Comparison of ENCODE assay signal across 2 cellular contexts in genomic region chr19:17118957-17119356, GRCh38.
A peak's percentile ranks its signal among the peaks of the same experiment; 100 is the strongest.
TF ChIP-seq lines count a peak whose summit lies in the region.

No MANE protein-coding gene starts in this region.

TF ChIP-seq in A549, 52 proteins besides CTCF, POLR2A, EP300 and RAD21:
- TF ChIP-seq MYC (IDR thresholded peaks at IDR 0.05; ENCODE audit: borderline replicate concordance, low read length), result no peak
- TF ChIP-seq FOSB (CRISPR knock-in tag; IDR thresholded peaks at IDR 0.05), result no peak
- TF ChIP-seq JUNB (IDR thresholded peaks at IDR 0.05), result no peak
- no peak for TF ChIP-seq CBX8 (IDR thresholded peaks at IDR 0.05)
- no peak for TF ChIP-seq ZNF302 (CRISPR knock-in tag; IDR thresholded peaks at IDR 0.05)
- TF ChIP-seq FOSL2 (IDR thresholded peaks at IDR 0.05), result no peak
- no peak for TF ChIP-seq FOSL2 (CRISPR knock-in tag; IDR thresholded peaks at IDR 0.05)
- peak; percentile 44 for TF ChIP-seq ZFP36 (IDR thresholded peaks at IDR 0.05; ENCODE audit: borderline replicate concordance, partially characterized antibody)
- TF ChIP-seq GATA3 (IDR thresholded peaks at IDR 0.05; ENCODE audit: borderline replicate concordance), result no peak

TF ChIP-seq in GM12878, 131 proteins besides CTCF, POLR2A, EP300 and RAD21:
- TF ChIP-seq SMARCA5 (IDR thresholded peaks at IDR 0.05) (peak; percentile 92), ZNF592 (IDR thresholded peaks at IDR 0.05) (no peak), SPI1 (IDR thresholded peaks at IDR 0.05; ENCODE audit: borderline replicate concordance, insufficient read depth, low read depth, low read length) (no peak), CUX1 (IDR thresholded peaks at IDR 0.05; ENCODE audit: insufficient replicate concordance, low read depth, low read length) (no peak)
TF ChIP-seq in GM12878: peak in this region for 1.
